In genomic region chr20:7106910-7107309, GRCh38 we compare ENCODE assay signal across 28 cellular contexts.
"Had no signal": no experiment of that assay in that cellular context is flagged by ENCODE, and none has a peak within 500 bp of the region (broad histone marks: within the 10 kb centered on the region; RNA-seq: fewer than 3 reads in every experiment).

No MANE protein-coding gene starts in this region.

- H3K79me2 ChIP-seq: parathyroid adenoma had no signal

- H2AFZ ChIP-seq: neural progenitor cell, parathyroid adenoma had no signal

- H3K9me3 ChIP-seq: ovary, psoas muscle, spleen, suprapubic skin, testis, tibial artery, transverse colon, upper lobe of right lung, uterus had no signal

- H3K4me2 ChIP-seq: neural progenitor cell, smooth muscle cell had no signal

- H3K36me3 ChIP-seq: neural progenitor cell, ovary, spleen, suprapubic skin, tibial artery, transverse colon, upper lobe of right lung, uterus had no signal

- H3K27ac ChIP-seq: neural progenitor cell, ovary, parathyroid adenoma, psoas muscle, skin epidermis, spleen, suprapubic skin, testis, tibial artery, transverse colon, upper lobe of right lung, uterus had no signal

- H3K4me1 ChIP-seq: neural progenitor cell, parathyroid adenoma, psoas muscle, spleen, suprapubic skin, testis, tibial artery, transverse colon, upper lobe of right lung, uterus had no signal

- DNase-seq: natural killer cell; occipital lobe; ovary; posterior cingulate gyrus; psoas muscle; right cardiac atrium; spleen; stimulated activated CD4-positive, alpha-beta T cell treated with anti-CD3 and anti-CD28 coated beads, Interleukin-12 subunit alpha, Interleukin-12 subunit beta, amount 100 ng/mL, for 4 hours; stimulated activated CD4-positive, alpha-beta T cell treated with anti-CD3 and anti-CD28 coated beads, Interleukin-1b, Interleukin-23, amount 100 ng/mL, for 48 hours; stimulated activated CD4-positive, alpha-beta T cell treated with anti-CD3 and anti-CD28 coated beads, Interleukin-4, amount 100 ng/mL, for 1 hour; stimulated activated CD4-positive, alpha-beta T cell treated with anti-CD3 and anti-CD28 coated beads, Interleukin-4, amount 100 ng/mL, for 4 hours; stimulated activated CD8-positive, alpha-beta memory T cell treated with anti-CD3 and anti-CD28 coated beads, Interleukin-4, amount 100 ng/mL, for 48 hours; stimulated activated naive CD4-positive, alpha-beta T cell; stimulated activated naive CD8-positive, alpha-beta T cell treated with anti-CD3 and anti-CD28 coated beads, Interleukin-15, amount 100 ng/mL, for 72 hours; stimulated activated naive CD8-positive, alpha-beta T cell treated with anti-CD3 and anti-CD28 coated beads, Interleukin-15, Interleukin-2, amounts not matched to agents 100 U/mL and 50 U/mL, for 24 hours; substantia nigra; testis; tibial artery; transverse colon; upper lobe of right lung; uterus had no signal

- H3K4me3 ChIP-seq: neural progenitor cell, ovary, psoas muscle, skin epidermis, smooth muscle cell, spleen, suprapubic skin, testis, tibial artery, transverse colon, upper lobe of right lung, uterus had no signal

- ATAC-seq: natural killer cell; psoas muscle; right cardiac atrium; sciatic nerve; stimulated activated memory B cell treated with anti-CD40 and anti-IgM and Interleukin-4, amounts not matched to agents 10 μg/mL and 1 μg/mL and 100 μg/mL, for 72 hours; stimulated activated naive CD8-positive, alpha-beta T cell treated with anti-CD3 and anti-CD28 coated beads, Interleukin-15, amount 100 ng/mL, for 72 hours; stimulated activated naive CD8-positive, alpha-beta T cell treated with anti-CD3 and anti-CD28 coated beads, Interleukin-15, Interleukin-2, amounts not matched to agents 100 U/mL and 50 U/mL, for 24 hours; upper lobe of right lung had no signal

- H3K27me3 ChIP-seq: neural progenitor cell, ovary, spleen, suprapubic skin, testis, tibial artery, transverse colon, upper lobe of right lung, uterus had no signal

- H3K9ac ChIP-seq: neural progenitor cell, parathyroid adenoma had no signal
